22 cellular contexts compared by ENCODE assay signal in the genomic region with DNA sequence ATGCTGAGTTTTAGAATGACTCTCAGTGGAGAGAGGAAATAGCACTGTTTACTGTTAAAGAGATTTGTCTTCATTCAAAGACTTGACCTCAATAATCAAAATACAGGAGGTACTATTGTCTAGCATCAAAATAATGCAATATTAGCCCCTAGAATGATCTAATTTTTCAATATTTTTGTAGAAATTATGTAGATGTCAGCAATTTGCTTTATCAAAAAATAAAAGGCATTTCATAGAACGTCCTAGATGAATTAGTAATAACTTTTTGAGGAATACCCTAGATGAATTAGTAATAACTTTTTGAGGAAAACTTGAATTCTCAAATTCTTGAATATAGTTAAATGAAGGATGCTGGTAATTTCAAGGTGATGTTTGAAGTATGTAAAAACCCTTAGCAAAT.
DNase-seq lines count a peak whose midpoint lies in the region; ATAC-seq, FAIRE-seq and TF ChIP-seq lines count a peak whose summit lies in the region.
"Had no signal": no experiment of that assay in that cellular context is flagged by ENCODE, and none has a peak within 500 bp of the region (broad histone marks: within the 10 kb centered on the region; RNA-seq: fewer than 3 reads in every experiment).

No MANE protein-coding gene starts in this region.

- no peaks in the 10 kb centered on the region for H3K36me3 ChIP-seq in IMR-90 (ENCODE audit: control insufficient read depth, insufficient read depth, low read length)
- H3K36me3 ChIP-seq in SU-DHL-6 (ENCODE audit: low read length): no peaks in the 10 kb centered on the region
- H3K36me3 ChIP-seq: BLaER1 treated with 17β-estradiol and CSF1 and Interleukin-3, amounts not matched to agents 10 nM and 100 nM had no signal

- H3K4me3 ChIP-seq in A549 (no peak overlapping the region), IMR-90 (ENCODE audit: insufficient read depth, low read depth, low read length) (no peak overlapping the region), SU-DHL-6 (ENCODE audit: insufficient read depth, low read length, poor library complexity, severe bottlenecking) (no peak overlapping the region)
- H3K4me3 ChIP-seq: BLaER1 treated with 17β-estradiol and CSF1 and Interleukin-3, amounts not matched to agents 10 nM and 100 nM had no signal

- no peak overlapping the region for H3K27ac Mint-ChIP-seq in T-helper 17 cell
- H3K27ac Mint-ChIP-seq: B cell; CD4-positive, alpha-beta T cell; CD8-positive, alpha-beta T cell had no signal

- ATAC-seq in A549 (no peak), IMR-90 (ENCODE audit: low read depth) (no peak), HG02759 (IDR thresholded peaks at IDR 0.05; ENCODE audit: unreplicated experiment) (no peak), T-helper 17 cell (no peak)
- ATAC-seq: CD8-positive, alpha-beta T cell had no signal

- H3K18ac ChIP-seq in IMR-90 (ENCODE audit: low read depth, low read length): no peak overlapping the region

- no peak overlapping the region for H3K4ac ChIP-seq in IMR-90 (ENCODE audit: low read depth, low read length)

- no peak overlapping the region for H3K56ac ChIP-seq in IMR-90 (ENCODE audit: extremely low read depth, insufficient read depth, low read length)

- intact Hi-C loops in IMR-90 (cut with micrococcal nuclease): no loop called here

- POLR2A ChIA-PET in A549 (lab: Yijun Ruan, JAX): no interaction called here
- POLR2A ChIA-PET in IMR-90 (lab: Charles Lee; ENCODE audit: unreplicated experiment): no interaction called here

- H3K27me3 Mint-ChIP-seq in T-helper 17 cell: no peaks in the 10 kb centered on the region
- H3K27me3 Mint-ChIP-seq: B cell; CD4-positive, alpha-beta T cell had no signal

- CTCF ChIA-PET in A549 (lab: Yijun Ruan, JAX): no interaction called here
- CTCF ChIA-PET in IMR-90 (lab: Yijun Ruan, JAX): no interaction called here

- no TSS peak for BruUV-seq in IMR-90 (replicated peaks; lab: Mats Ljungman, UMichigan)

- H3K4me1 ChIP-seq in A549 (no peaks in the 10 kb centered on the region), IMR-90 (ENCODE audit: control insufficient read depth, insufficient read depth, low read length) (no peaks in the 10 kb centered on the region)
- H3K4me1 ChIP-seq: BLaER1 treated with 17β-estradiol and CSF1 and Interleukin-3, amounts not matched to agents 10 nM and 100 nM; Caco-2 had no signal

- no peak overlapping the region for H3K14ac ChIP-seq in IMR-90 (replicated peaks; ENCODE audit: low read depth, low read length)

- TF ChIP-seq CTCF in A549 (IDR thresholded peaks at IDR 0.05): no peak
- TF ChIP-seq CTCF in IMR-90 (conservative IDR thresholded peaks at IDR 0.05; ENCODE audit: low read depth, low read length): no peak
- TF ChIP-seq CTCF in SU-DHL-6 (IDR thresholded peaks at IDR 0.05; ENCODE audit: insufficient read depth, low read length, poor library complexity, severe bottlenecking): no peak

- in situ Hi-C loops in IMR-90 (cut with MboI; ENCODE audit: low sequenced_read_pairs): no loop called here

- TF ChIP-seq RAD21 in A549 (conservative IDR thresholded peaks at IDR 0.05 in 1 of 2, IDR thresholded peaks at IDR 0.05 in 1 of 2) (no peak), IMR-90 (IDR thresholded peaks at IDR 0.05; ENCODE audit: low read length) (no peak)

- H3K23ac ChIP-seq in IMR-90 (ENCODE audit: low read depth, low read length): no peak overlapping the region

- H4K8ac ChIP-seq in IMR-90 (ENCODE audit: low read depth in 2 of 2, low read length in 2 of 2): no peak overlapping the region

- H3K4me2 ChIP-seq in A549: no peak overlapping the region
- H3K4me2 ChIP-seq in IMR-90 (ENCODE audit: low read depth, low read length): no peak overlapping the region
- no peak overlapping the region for H3K4me2 ChIP-seq in SU-DHL-6 (ENCODE audit: low read depth, low read length, poor library complexity, severe bottlenecking)
- H3K4me2 ChIP-seq: BLaER1 treated with 17β-estradiol and CSF1 and Interleukin-3, amounts not matched to agents 10 nM and 100 nM had no signal

- no peaks in the 10 kb centered on the region for H3K27me3 ChIP-seq in IMR-90 (ENCODE audit: control insufficient read depth, insufficient read depth, low read length)
- no peaks in the 10 kb centered on the region for H3K27me3 ChIP-seq in SU-DHL-6 (ENCODE audit: low read length)
- H3K27me3 ChIP-seq: BLaER1 treated with 17β-estradiol and CSF1 and Interleukin-3, amounts not matched to agents 10 nM and 100 nM had no signal

- DNase-seq in A549 (ENCODE audit: low read depth in 1 of 2, low spot score in 1 of 2) (no peak), IMR-90 (no peak), T-helper 17 cell (no peak)
- DNase-seq in activated effector memory CD4-positive, alpha-beta T cell treated with Interleukin-2 at 50 U/mL for 16 hours: no peak
- DNase-seq: 8988T; AML-193; Caco-2; Calu3; CD4-positive, alpha-beta T cell; CD8-positive, alpha-beta T cell; DMS79 treated with DMSO at 0.1 percent for 48 hours; GF-D8 had no signal

- no peak overlapping the region for H4K5ac ChIP-seq in IMR-90 (ENCODE audit: low read depth, low read length)

- no peak overlapping the region for H2AK9ac ChIP-seq in IMR-90 (replicated peaks; ENCODE audit: low read depth, low read length, poor library complexity)

- no peak overlapping the region for H2BK20ac ChIP-seq in IMR-90 (ENCODE audit: low read depth, low read length)

- no peak overlapping the region for H2BK120ac ChIP-seq in IMR-90 (ENCODE audit: low read depth, low read length)

- H4K91ac ChIP-seq in IMR-90 (ENCODE audit: insufficient read depth, low read depth, low read length): no peak overlapping the region

- no peak for TF ChIP-seq EP300 in A549 (IDR thresholded peaks at IDR 0.05)

- no peak overlapping the region for H3K4me3 Mint-ChIP-seq in T-helper 17 cell
- H3K4me3 Mint-ChIP-seq: B cell; CD4-positive, alpha-beta T cell; CD8-positive, alpha-beta T cell had no signal

- H2BK5ac ChIP-seq in IMR-90 (ENCODE audit: low read depth, low read length, poor library complexity, severe bottlenecking): no peak overlapping the region

- H3K9me2 ChIP-seq in SU-DHL-6 (replicated peaks; ENCODE audit: insufficient read depth, low read length): no peaks in the 10 kb centered on the region

- H3K27ac ChIP-seq in A549 (no peak overlapping the region), IMR-90 (ENCODE audit: insufficient read depth, low read length) (no peak overlapping the region), SU-DHL-6 (ENCODE audit: low read depth, low read length) (no peak overlapping the region)
- H3K27ac ChIP-seq: BLaER1 treated with 17β-estradiol and CSF1 and Interleukin-3, amounts not matched to agents 10 nM and 100 nM; C4-2B had no signal

- H3K79me2 ChIP-seq in SU-DHL-6 (ENCODE audit: insufficient read depth, low read length): no peaks in the 10 kb centered on the region

- dilution Hi-C loops in IMR-90 (cut with HindIII; ENCODE audit: low sequenced_read_pairs, unreplicated experiment): no loop called here

- H3K36me3 Mint-ChIP-seq in T-helper 17 cell (ENCODE audit: low read depth): no peaks in the 10 kb centered on the region
- H3K36me3 Mint-ChIP-seq: CD8-positive, alpha-beta T cell had no signal

- no peak overlapping the region for H2AK5ac ChIP-seq in IMR-90 (ENCODE audit: low read depth, low read length)

- no peak for TF ChIP-seq POLR2A in A549 (IDR thresholded peaks at IDR 0.05; ENCODE audit: low read length)
- TF ChIP-seq POLR2A in IMR-90 (IDR thresholded peaks at IDR 0.05; ENCODE audit: low read depth, low read length): no peak

- H3K9me3 ChIP-seq in A549 (no peaks in the 10 kb centered on the region), IMR-90 (ENCODE audit: control insufficient read depth, insufficient read depth, low read length) (no peaks in the 10 kb centered on the region), SU-DHL-6 (ENCODE audit: insufficient read depth, low read length) (no peaks in the 10 kb centered on the region), T-helper 17 cell (ENCODE audit: control insufficient read depth, low read length, poor library complexity, severe bottlenecking) (no peaks in the 10 kb centered on the region)
- H3K9me3 ChIP-seq: BLaER1 treated with 17β-estradiol and CSF1 and Interleukin-3, amounts not matched to agents 10 nM and 100 nM; Caco-2 had no signal

- FAIRE-seq in A549 (lab: Jason Lieb, UNC): no peak
- FAIRE-seq: A204.1, D721Med, G401.6, GM12891, GM19239 had no signal

- no peak overlapping the region for H2BK15ac ChIP-seq in IMR-90 (ENCODE audit: low read depth, low read length)

- H3K9me1 ChIP-seq in IMR-90 (ENCODE audit: insufficient read depth, low read length): no peaks in the 10 kb centered on the region

- WGBS in A549 (ENCODE audit: missing lambda C conversion rate): 2% methylated on average over 1 of the region's 1 CpG
- WGBS in IMR-90 (ENCODE audit: extremely low coverage in 2 of 2, insufficient read length in 1 of 2), 2 experiments: no CpG with 5 or more reads among the region's 1 CpG

- no peaks in the 10 kb centered on the region for H3K79me1 ChIP-seq in IMR-90 (ENCODE audit: low read depth in 1 of 2, low read length in 2 of 2)

- H3F3A ChIP-seq in SU-DHL-6 (ENCODE audit: insufficient read depth): no peaks in the 10 kb centered on the region

- H4K20me1 ChIP-seq in IMR-90 (ENCODE audit: insufficient read depth, low read length) (no peaks in the 10 kb centered on the region), SU-DHL-6 (ENCODE audit: low read depth, low read length) (no peaks in the 10 kb centered on the region)
- H4K20me1 ChIP-seq: BLaER1 treated with 17β-estradiol and CSF1 and Interleukin-3, amounts not matched to agents 10 nM and 100 nM had no signal

- H3K9ac ChIP-seq in IMR-90 (ENCODE audit: low read depth, low read length) (no peak overlapping the region), SU-DHL-6 (ENCODE audit: low read length) (no peak overlapping the region)
- H3K9ac ChIP-seq: BLaER1 treated with 17β-estradiol and CSF1 and Interleukin-3, amounts not matched to agents 10 nM and 100 nM had no signal

- H2AFZ ChIP-seq in IMR-90 (replicated peaks; ENCODE audit: low read length, poor library complexity): no peak overlapping the region
- peak overlapping the region; percentile 56 for H2AFZ ChIP-seq in SU-DHL-6 (ENCODE audit: low read depth, low read length, severe bottlenecking)

- H3K4me1 Mint-ChIP-seq in T-helper 17 cell: no peaks in the 10 kb centered on the region
- H3K4me1 Mint-ChIP-seq: B cell had no signal

TF ChIP-seq in A549, 52 proteins besides CTCF, POLR2A, EP300 and RAD21:
- TF ChIP-seq ESRRA (IDR thresholded peaks at IDR 0.05; ENCODE audit: borderline replicate concordance, low read length) (no peak), MAFK (IDR thresholded peaks at IDR 0.05; ENCODE audit: partially characterized antibody) (peak; percentile 57)
TF ChIP-seq in A549: peak in this region for 1.

TF ChIP-seq in IMR-90, 13 proteins besides CTCF, POLR2A, EP300 and RAD21 (continues in another document):
- TF ChIP-seq NFE2L2 (IDR thresholded peaks at IDR 0.05; ENCODE audit: low read depth, low read length): no peak
- no peak for TF ChIP-seq RCOR1 (IDR thresholded peaks at IDR 0.05; ENCODE audit: insufficient replicate concordance, low read length)
- TF ChIP-seq BHLHE40 (IDR thresholded peaks at IDR 0.05; ENCODE audit: low read depth, low read length): no peak
